Comparison of ENCODE assay signal across 1 cellular context in genomic region chr4:18512718-18513117, GRCh38.
TF ChIP-seq lines count a peak whose summit lies in the region.

No MANE protein-coding gene starts in this region.

TF ChIP-seq in GM23338, 12 proteins besides CTCF, POLR2A, EP300 and RAD21 (continued from another document):
- TF ChIP-seq, protein P1, sequence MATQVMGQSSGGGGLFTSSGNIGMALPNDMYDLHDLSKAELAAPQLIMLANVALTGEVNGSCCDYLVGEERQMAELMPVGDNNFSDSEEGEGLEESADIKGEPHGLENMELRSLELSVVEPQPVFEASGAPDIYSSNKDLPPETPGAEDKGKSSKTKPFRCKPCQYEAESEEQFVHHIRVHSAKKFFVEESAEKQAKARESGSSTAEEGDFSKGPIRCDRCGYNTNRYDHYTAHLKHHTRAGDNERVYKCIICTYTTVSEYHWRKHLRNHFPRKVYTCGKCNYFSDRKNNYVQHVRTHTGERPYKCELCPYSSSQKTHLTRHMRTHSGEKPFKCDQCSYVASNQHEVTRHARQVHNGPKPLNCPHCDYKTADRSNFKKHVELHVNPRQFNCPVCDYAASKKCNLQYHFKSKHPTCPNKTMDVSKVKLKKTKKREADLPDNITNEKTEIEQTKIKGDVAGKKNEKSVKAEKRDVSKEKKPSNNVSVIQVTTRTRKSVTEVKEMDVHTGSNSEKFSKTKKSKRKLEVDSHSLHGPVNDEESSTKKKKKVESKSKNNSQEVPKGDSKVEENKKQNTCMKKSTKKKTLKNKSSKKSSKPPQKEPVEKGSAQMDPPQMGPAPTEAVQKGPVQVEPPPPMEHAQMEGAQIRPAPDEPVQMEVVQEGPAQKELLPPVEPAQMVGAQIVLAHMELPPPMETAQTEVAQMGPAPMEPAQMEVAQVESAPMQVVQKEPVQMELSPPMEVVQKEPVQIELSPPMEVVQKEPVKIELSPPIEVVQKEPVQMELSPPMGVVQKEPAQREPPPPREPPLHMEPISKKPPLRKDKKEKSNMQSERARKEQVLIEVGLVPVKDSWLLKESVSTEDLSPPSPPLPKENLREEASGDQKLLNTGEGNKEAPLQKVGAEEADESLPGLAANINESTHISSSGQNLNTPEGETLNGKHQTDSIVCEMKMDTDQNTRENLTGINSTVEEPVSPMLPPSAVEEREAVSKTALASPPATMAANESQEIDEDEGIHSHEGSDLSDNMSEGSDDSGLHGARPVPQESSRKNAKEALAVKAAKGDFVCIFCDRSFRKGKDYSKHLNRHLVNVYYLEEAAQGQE (IDR thresholded peaks at IDR 0.05; ENCODE audit: unreplicated experiment) = no peak
- no peak for TF ChIP-seq STAT1 (IDR thresholded peaks at IDR 0.05; ENCODE audit: unreplicated experiment)
- no peak for TF ChIP-seq EZH2 (IDR thresholded peaks at IDR 0.05; ENCODE audit: low read depth, unreplicated experiment)
- no peak for TF ChIP-seq POLR2AphosphoS5 (IDR thresholded peaks at IDR 0.05; ENCODE audit: low read depth)
- TF ChIP-seq, protein P2, sequence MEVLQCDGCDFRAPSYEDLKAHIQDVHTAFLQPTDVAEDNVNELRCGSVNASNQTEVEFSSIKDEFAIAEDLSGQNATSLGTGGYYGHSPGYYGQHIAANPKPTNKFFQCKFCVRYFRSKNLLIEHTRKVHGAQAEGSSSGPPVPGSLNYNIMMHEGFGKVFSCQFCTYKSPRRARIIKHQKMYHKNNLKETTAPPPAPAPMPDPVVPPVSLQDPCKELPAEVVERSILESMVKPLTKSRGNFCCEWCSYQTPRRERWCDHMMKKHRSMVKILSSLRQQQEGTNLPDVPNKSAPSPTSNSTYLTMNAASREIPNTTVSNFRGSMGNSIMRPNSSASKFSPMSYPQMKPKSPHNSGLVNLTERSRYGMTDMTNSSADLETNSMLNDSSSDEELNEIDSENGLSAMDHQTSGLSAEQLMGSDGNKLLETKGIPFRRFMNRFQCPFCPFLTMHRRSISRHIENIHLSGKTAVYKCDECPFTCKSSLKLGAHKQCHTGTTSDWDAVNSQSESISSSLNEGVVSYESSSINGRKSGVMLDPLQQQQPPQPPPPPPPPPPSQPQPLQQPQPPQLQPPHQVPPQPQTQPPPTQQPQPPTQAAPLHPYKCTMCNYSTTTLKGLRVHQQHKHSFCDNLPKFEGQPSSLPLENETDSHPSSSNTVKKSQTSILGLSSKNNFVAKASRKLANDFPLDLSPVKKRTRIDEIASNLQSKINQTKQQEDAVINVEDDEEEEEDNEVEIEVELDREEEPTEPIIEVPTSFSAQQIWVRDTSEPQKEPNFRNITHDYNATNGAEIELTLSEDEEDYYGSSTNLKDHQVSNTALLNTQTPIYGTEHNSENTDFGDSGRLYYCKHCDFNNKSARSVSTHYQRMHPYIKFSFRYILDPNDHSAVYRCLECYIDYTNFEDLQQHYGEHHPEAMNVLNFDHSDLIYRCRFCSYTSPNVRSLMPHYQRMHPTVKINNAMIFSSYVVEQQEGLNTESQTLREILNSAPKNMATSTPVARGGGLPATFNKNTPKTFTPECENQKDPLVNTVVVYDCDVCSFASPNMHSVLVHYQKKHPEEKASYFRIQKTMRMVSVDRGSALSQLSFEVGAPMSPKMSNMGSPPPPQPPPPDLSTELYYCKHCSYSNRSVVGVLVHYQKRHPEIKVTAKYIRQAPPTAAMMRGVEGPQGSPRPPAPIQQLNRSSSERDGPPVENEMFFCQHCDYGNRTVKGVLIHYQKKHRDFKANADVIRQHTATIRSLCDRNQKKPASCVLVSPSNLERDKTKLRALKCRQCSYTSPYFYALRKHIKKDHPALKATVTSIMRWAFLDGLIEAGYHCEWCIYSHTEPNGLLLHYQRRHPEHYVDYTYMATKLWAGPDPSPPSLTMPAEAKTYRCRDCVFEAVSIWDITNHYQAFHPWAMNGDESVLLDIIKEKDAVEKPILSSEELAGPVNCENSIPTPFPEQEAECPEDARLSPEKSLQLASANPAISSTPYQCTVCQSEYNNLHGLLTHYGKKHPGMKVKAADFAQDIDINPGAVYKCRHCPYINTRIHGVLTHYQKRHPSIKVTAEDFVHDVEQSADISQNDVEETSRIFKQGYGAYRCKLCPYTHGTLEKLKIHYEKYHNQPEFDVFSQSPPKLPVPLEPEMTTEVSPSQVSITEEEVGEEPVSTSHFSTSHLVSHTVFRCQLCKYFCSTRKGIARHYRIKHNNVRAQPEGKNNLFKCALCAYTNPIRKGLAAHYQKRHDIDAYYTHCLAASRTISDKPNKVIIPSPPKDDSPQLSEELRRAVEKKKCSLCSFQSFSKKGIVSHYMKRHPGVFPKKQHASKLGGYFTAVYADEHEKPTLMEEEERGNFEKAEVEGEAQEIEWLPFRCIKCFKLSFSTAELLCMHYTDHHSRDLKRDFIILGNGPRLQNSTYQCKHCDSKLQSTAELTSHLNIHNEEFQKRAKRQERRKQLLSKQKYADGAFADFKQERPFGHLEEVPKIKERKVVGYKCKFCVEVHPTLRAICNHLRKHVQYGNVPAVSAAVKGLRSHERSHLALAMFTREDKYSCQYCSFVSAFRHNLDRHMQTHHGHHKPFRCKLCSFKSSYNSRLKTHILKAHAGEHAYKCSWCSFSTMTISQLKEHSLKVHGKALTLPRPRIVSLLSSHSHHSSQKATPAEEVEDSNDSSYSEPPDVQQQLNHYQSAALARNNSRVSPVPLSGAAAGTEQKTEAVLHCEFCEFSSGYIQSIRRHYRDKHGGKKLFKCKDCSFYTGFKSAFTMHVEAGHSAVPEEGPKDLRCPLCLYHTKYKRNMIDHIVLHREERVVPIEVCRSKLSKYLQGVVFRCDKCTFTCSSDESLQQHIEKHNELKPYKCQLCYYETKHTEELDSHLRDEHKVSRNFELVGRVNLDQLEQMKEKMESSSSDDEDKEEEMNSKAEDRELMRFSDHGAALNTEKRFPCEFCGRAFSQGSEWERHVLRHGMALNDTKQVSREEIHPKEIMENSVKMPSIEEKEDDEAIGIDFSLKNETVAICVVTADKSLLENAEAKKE (CRISPR knock-in tag; IDR thresholded peaks at IDR 0.05) = no peak
- no peak for TF ChIP-seq ZNF114 (CRISPR knock-in tag; IDR thresholded peaks at IDR 0.05)
- TF ChIP-seq ZNF331 (CRISPR knock-in tag; IDR thresholded peaks at IDR 0.05; ENCODE audit: low read depth) = no peak
- TF ChIP-seq NANOG (IDR thresholded peaks at IDR 0.05; ENCODE audit: borderline replicate concordance) = no peak
